19 cellular contexts compared by ENCODE assay signal in the genomic region with DNA sequence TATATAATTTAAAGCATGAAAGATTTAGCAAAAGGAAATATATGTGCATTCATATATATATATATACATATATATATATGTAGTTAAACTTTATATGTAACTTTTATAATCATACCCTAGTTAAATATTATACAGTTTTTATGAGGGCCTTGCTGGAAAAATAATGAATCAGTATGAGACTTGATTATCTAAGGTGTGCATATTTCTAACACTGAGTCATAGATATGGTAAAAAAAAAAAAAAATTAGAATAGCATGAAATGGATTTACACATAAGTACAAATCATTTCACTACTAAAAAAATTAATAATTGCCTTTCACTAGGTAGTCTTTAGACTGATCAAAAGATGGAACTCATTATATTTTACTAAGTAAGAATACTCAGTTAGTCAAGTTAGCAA. TPM values are rescaled to one million over a fixed set of nuclear protein-coding genes. Genes with fewer than 3 reads are reported as not detected.
DNase-seq lines count a peak whose midpoint lies in the region; ATAC-seq and TF ChIP-seq lines count a peak whose summit lies in the region.
"Had no signal": no experiment of that assay in that cellular context is flagged by ENCODE, and none has a peak within 500 bp of the region (broad histone marks: within the 10 kb centered on the region; RNA-seq: fewer than 3 reads in every experiment).

No MANE protein-coding gene starts in this region.

- H3K14ac ChIP-seq in IMR-90 (replicated peaks; ENCODE audit: low read depth, low read length): no peak overlapping the region

- intact Hi-C loops in IMR-90 (cut with micrococcal nuclease) (loop anchor here (1.0 to 5.0 kb wide), 4 partner anchors 51 to 337 kb away; a partner anchor contains a TSS), dorsolateral prefrontal cortex (cut with DNase I) (no loop called here)

- H4K8ac ChIP-seq in IMR-90 (ENCODE audit: low read depth in 2 of 2, low read length in 2 of 2): no peak overlapping the region

- H3K4me3 ChIP-seq in ACC112 (ENCODE audit: low read depth, low read length): no peak overlapping the region
- no peak overlapping the region for H3K4me3 ChIP-seq in IMR-90 (ENCODE audit: insufficient read depth, low read depth, low read length)
- peak overlapping the region in 2 of 59 donors; percentile 60 to 64 for H3K4me3 ChIP-seq in dorsolateral prefrontal cortex
- H3K4me3 ChIP-seq in osteoblast (ENCODE audit: insufficient read depth, low read length): no peak overlapping the region
- H3K4me3 ChIP-seq: ovary, thyroid gland had no signal

- no peak overlapping the region for H3K56ac ChIP-seq in IMR-90 (ENCODE audit: extremely low read depth, insufficient read depth, low read length)

- H4K91ac ChIP-seq in IMR-90 (ENCODE audit: insufficient read depth, low read depth, low read length): no peak overlapping the region

- no peak for TF ChIP-seq RAD21 in IMR-90 (IDR thresholded peaks at IDR 0.05; ENCODE audit: low read length)

- H4K20me1 ChIP-seq in IMR-90 (ENCODE audit: insufficient read depth, low read length) (no peaks in the 10 kb centered on the region; the same call in 1 of the 2 replicates), osteoblast (ENCODE audit: insufficient read depth, low read length) (no peaks in the 10 kb centered on the region)

- DNase-seq in IMR-90: no peak
- DNase-seq in dorsolateral prefrontal cortex: no peak
- no peak for DNase-seq in osteoblast (ENCODE audit: insufficient read length, low spot score, missing footprints)
- DNase-seq in NCI-H1092 (lab: John Stamatoyannopoulos, UW): no peak
- DNase-seq in NCI-H2107 (lab: John Stamatoyannopoulos, UW): no peak
- DNase-seq in Kasumi-1 (lab: John Stamatoyannopoulos, UW): no peak
- no peak for DNase-seq in AG08396 (ENCODE audit: low spot score)
- DNase-seq: activated CD4-positive, alpha-beta T cell treated with anti-CD3 and anti-CD28 coated beads for 48 hours; activated CD8-positive, alpha-beta memory T cell treated with anti-CD3 and anti-CD28 coated beads, Interleukin-2, amount 10 ng/mL, durations not matched to agents 7 days and 5 days; CD8-positive, alpha-beta memory T cell; naive B cell; NCI-H524 treated with DMSO at 0.1 percent for 48 hours; ovary; stimulated activated CD4-positive, alpha-beta T cell treated with anti-CD3 and anti-CD28 coated beads, Interleukin-2, amount 100 ng/mL, for 24 hours; stimulated activated naive CD4-positive, alpha-beta T cell; thyroid gland had no signal

- peaks cover 3% of the 10 kb centered on the region; the same call in 1 of the 2 replicates for H3K9me1 ChIP-seq in IMR-90 (ENCODE audit: insufficient read depth, low read length)

- TF ChIP-seq CTCF in IMR-90 (conservative IDR thresholded peaks at IDR 0.05; ENCODE audit: low read depth, low read length): no peak
- TF ChIP-seq CTCF in dorsolateral prefrontal cortex (IDR thresholded peaks at IDR 0.05 in 54 of 56, conservative IDR thresholded peaks at IDR 0.05 in 2 of 56; ENCODE audit: low read depth in 1 of 56, partially characterized antibody in 56 of 56): no peak
- TF ChIP-seq CTCF in osteoblast (IDR thresholded peaks at IDR 0.05; ENCODE audit: extremely low read depth, low read depth, low read length): no peak

- no TSS peak for BruUV-seq in IMR-90 (replicated peaks; lab: Mats Ljungman, UMichigan)

- H3K4me1 ChIP-seq in ACC112 (ENCODE audit: control insufficient read depth, insufficient read depth, low read length, unreplicated experiment): peaks cover 80% of the 10 kb centered on the region
- H3K4me1 ChIP-seq in IMR-90 (ENCODE audit: control insufficient read depth, insufficient read depth, low read length): peaks cover 8% of the 10 kb centered on the region
- peaks cover 76% of the 10 kb centered on the region for H3K4me1 ChIP-seq in osteoblast (ENCODE audit: insufficient read depth, low read length)
- H3K4me1 ChIP-seq: thyroid gland had no signal

- H3K9me3 ChIP-seq in IMR-90 (ENCODE audit: control insufficient read depth, insufficient read depth, low read length): no peaks in the 10 kb centered on the region
- no peaks in the 10 kb centered on the region for H3K9me3 ChIP-seq in osteoblast (ENCODE audit: low read depth, low read length)
- H3K9me3 ChIP-seq: ascending aorta, ovary, thyroid gland had no signal

- no peak overlapping the region for H2BK120ac ChIP-seq in IMR-90 (ENCODE audit: low read depth, low read length)

- dilution Hi-C loops in IMR-90 (cut with HindIII; ENCODE audit: low sequenced_read_pairs, unreplicated experiment): no loop called here

- H3K18ac ChIP-seq in IMR-90 (ENCODE audit: low read depth, low read length): no peak overlapping the region

- no peak overlapping the region for H4K5ac ChIP-seq in IMR-90 (ENCODE audit: low read depth, low read length)

- H3K23ac ChIP-seq in IMR-90 (ENCODE audit: low read depth, low read length): no peak overlapping the region

- no peaks in the 10 kb centered on the region for H3K36me3 ChIP-seq in ACC112 (ENCODE audit: insufficient read depth, low read length)
- H3K36me3 ChIP-seq in IMR-90 (ENCODE audit: control insufficient read depth, insufficient read depth, low read length): peaks cover 3% of the 10 kb centered on the region; the same call in 1 of the 2 replicates
- peaks cover 7% of the 10 kb centered on the region for H3K36me3 ChIP-seq in osteoblast (ENCODE audit: insufficient read depth, low read length)
- H3K36me3 ChIP-seq: ascending aorta, ovary, thyroid gland had no signal

- no peaks in the 10 kb centered on the region for H3K27me3 ChIP-seq in ACC112 (ENCODE audit: insufficient read depth, low read length)
- no peaks in the 10 kb centered on the region for H3K27me3 ChIP-seq in IMR-90 (ENCODE audit: control insufficient read depth, insufficient read depth, low read length)
- no peaks in the 10 kb centered on the region for H3K27me3 ChIP-seq in dorsolateral prefrontal cortex
- H3K27me3 ChIP-seq in osteoblast (ENCODE audit: insufficient read depth, low read length): no peaks in the 10 kb centered on the region
- H3K27me3 ChIP-seq: ascending aorta, ovary, thyroid gland had no signal

- H3K79me2 ChIP-seq in ACC112 (ENCODE audit: control insufficient read depth, insufficient read depth, low read length, unreplicated experiment) (peaks cover 34% of the 10 kb centered on the region), osteoblast (ENCODE audit: insufficient read depth, low read length) (peaks cover 68% of the 10 kb centered on the region)

- H3K4me2 ChIP-seq in IMR-90 (ENCODE audit: low read depth, low read length) (no peak overlapping the region), osteoblast (ENCODE audit: insufficient read depth, low read length) (peak overlapping the region; percentile 82)

- POLR2A ChIA-PET in IMR-90 (lab: Charles Lee; ENCODE audit: unreplicated experiment): no interaction called here

- no peak overlapping the region for H2AFZ ChIP-seq in ACC112 (ENCODE audit: low read length, unreplicated experiment)
- H2AFZ ChIP-seq in IMR-90 (replicated peaks; ENCODE audit: low read length, poor library complexity): no peak overlapping the region
- H2AFZ ChIP-seq in osteoblast (ENCODE audit: low read length): no peak overlapping the region

- H2AK5ac ChIP-seq in IMR-90 (ENCODE audit: low read depth, low read length): no peak overlapping the region

- peaks cover 22 to 47% of the 10 kb centered on the region in 2 experiments for H3K79me1 ChIP-seq in IMR-90 (ENCODE audit: low read depth in 1 of 2, low read length in 2 of 2)

- H2AK9ac ChIP-seq in IMR-90 (replicated peaks; ENCODE audit: low read depth, low read length, poor library complexity): no peak overlapping the region

- TF ChIP-seq POLR2A in IMR-90 (IDR thresholded peaks at IDR 0.05; ENCODE audit: low read depth, low read length): no peak

- ATAC-seq in IMR-90 (ENCODE audit: low read depth): no peak
- ATAC-seq: activated CD8-positive, alpha-beta memory T cell treated with anti-CD3 and anti-CD28 coated beads, Interleukin-2, amount 10 ng/mL, durations not matched to agents 7 days and 5 days; activated naive CD4-positive, alpha-beta T cell treated with anti-CD3 and anti-CD28 coated beads, Interleukin-2, amount 50 U/mL, for 72 hours had no signal

- H2BK20ac ChIP-seq in IMR-90 (ENCODE audit: low read depth, low read length): no peak overlapping the region

- H2BK15ac ChIP-seq in IMR-90 (ENCODE audit: low read depth, low read length): no peak overlapping the region

- in situ Hi-C loops in IMR-90 (cut with MboI; ENCODE audit: low sequenced_read_pairs): loop anchor here (10.0 kb wide), 1 partner anchor 151 kb away; no protein-coding TSS in a partner anchor

- CTCF ChIA-PET in IMR-90 (lab: Yijun Ruan, JAX): no interaction called here

- no peak overlapping the region for H3K9ac ChIP-seq in IMR-90 (ENCODE audit: low read depth, low read length)

- H2BK5ac ChIP-seq in IMR-90 (ENCODE audit: low read depth, low read length, poor library complexity, severe bottlenecking): peak overlapping the region; percentile 7

- H3K4ac ChIP-seq in IMR-90 (ENCODE audit: low read depth, low read length): no peak overlapping the region

- H3K27ac ChIP-seq in ACC112 (ENCODE audit: low read depth, low read length): peak overlapping the region; percentile 60
- H3K27ac ChIP-seq in IMR-90 (ENCODE audit: insufficient read depth, low read length): no peak overlapping the region
- H3K27ac ChIP-seq in dorsolateral prefrontal cortex: peak overlapping the region in 33 of 59 donors; percentile 2 to 94 (median 85)
- peak overlapping the region; percentile 4 for H3K27ac ChIP-seq in osteoblast (ENCODE audit: low read depth, low read length)
- H3K27ac ChIP-seq: thyroid gland had no signal

TF ChIP-seq in IMR-90, 13 proteins besides CTCF, POLR2A, EP300 and RAD21 (continues in another document):
- TF ChIP-seq CHD1 (IDR thresholded peaks at IDR 0.05; ENCODE audit: low read depth, low read length): no peak
- no peak for TF ChIP-seq MAZ (IDR thresholded peaks at IDR 0.05; ENCODE audit: borderline replicate concordance, low read depth, low read length)
- TF ChIP-seq FOS (IDR thresholded peaks at IDR 0.05; ENCODE audit: low read depth, low read length): no peak
- TF ChIP-seq, protein P1, sequence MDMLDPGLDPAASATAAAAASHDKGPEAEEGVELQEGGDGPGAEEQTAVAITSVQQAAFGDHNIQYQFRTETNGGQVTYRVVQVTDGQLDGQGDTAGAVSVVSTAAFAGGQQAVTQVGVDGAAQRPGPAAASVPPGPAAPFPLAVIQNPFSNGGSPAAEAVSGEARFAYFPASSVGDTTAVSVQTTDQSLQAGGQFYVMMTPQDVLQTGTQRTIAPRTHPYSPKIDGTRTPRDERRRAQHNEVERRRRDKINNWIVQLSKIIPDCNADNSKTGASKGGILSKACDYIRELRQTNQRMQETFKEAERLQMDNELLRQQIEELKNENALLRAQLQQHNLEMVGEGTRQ (IDR thresholded peaks at IDR 0.05; ENCODE audit: low read depth, low read length): no peak
- TF ChIP-seq RCOR1 (IDR thresholded peaks at IDR 0.05; ENCODE audit: insufficient replicate concordance, low read length): no peak
- no peak for TF ChIP-seq MAFK (IDR thresholded peaks at IDR 0.05; ENCODE audit: low read depth, low read length)

RNA-seq across cellular contexts. Expression of a gene that starts 51.3 kb away (rescaled TPM):
- total RNA-seq in IMR-90 (2012; rRNA removed) (452 and 544 TPM in 2 replicates), dorsolateral prefrontal cortex (1,000 to 10,000 TPM in 3 of 120 experiments, 100 to 1,000 TPM in 117; 466 to 1,197 (median 668) TPM), osteoblast (486 and 573 TPM in 2 replicates)
- 80.7 and 97.7 TPM in 2 replicates for polyA plus RNA-seq in IMR-90 (2012; rRNA removed)
- 12.6 and 26.5 TPM in 2 replicates for polyA plus RNA-seq in IMR-90 (2012; cell fraction: cytosol; rRNA removed)
- polyA plus RNA-seq in IMR-90 (2012; cell fraction: nucleus; rRNA removed; ENCODE audit: low replicate concordance): 183 and 380 TPM in 2 replicates
